ENCODE assay signal across 10 cellular contexts in genomic region chrX:23662187-23662586, GRCh38.
DNase-seq lines count a peak whose midpoint lies in the region; ATAC-seq and FAIRE-seq lines count a peak whose summit lies in the region.
"Had no signal": no experiment of that assay in that cellular context is flagged by ENCODE, and none has a peak within 500 bp of the region (broad histone marks: within the 10 kb centered on the region; RNA-seq: fewer than 3 reads in every experiment).

No MANE protein-coding gene starts in this region.

- FAIRE-seq in RCC 7860 (lab: Jason Lieb, UNC): no peak
- FAIRE-seq: islet of Langerhans had no signal

- ATAC-seq in GM18502 (IDR thresholded peaks at IDR 0.05; ENCODE audit: poor library complexity, unreplicated experiment) (peak; percentile 56), GM21367 (IDR thresholded peaks at IDR 0.05; ENCODE audit: unreplicated experiment) (peak; percentile 47), HG03442 (IDR thresholded peaks at IDR 0.05; ENCODE audit: unreplicated experiment) (peak; percentile 55)

- peak; percentile 12 for DNase-seq in fibroblast of peridontal ligament (ENCODE audit: extremely low read depth)
- no peak for DNase-seq in iPS-NIHi11 (ENCODE audit: low spot score)
- DNase-seq in NCI-H82 treated with DMSO at 0.1 percent for 48 hours (lab: John Stamatoyannopoulos, UW; ENCODE audit: unreplicated experiment): no peak
- DNase-seq in NCI-H1105 treated with DMSO at 0.1 percent for 48 hours (lab: John Stamatoyannopoulos, UW): no peak
- no peak for DNase-seq in RCC 7860 (ENCODE audit: low spot score)
- DNase-seq: DMS53 had no signal
